ENCODE assay signal across 27 cellular contexts in genomic region chr18:29925566-29925965, GRCh38.
"Had no signal": no experiment of that assay in that cellular context is flagged by ENCODE, and none has a peak within 500 bp of the region (broad histone marks: within the 10 kb centered on the region; RNA-seq: fewer than 3 reads in every experiment).

No MANE protein-coding gene starts in this region.

- H3K27ac ChIP-seq: stomach, suprapubic skin, testis, thoracic aorta, thyroid gland, tibial artery, tibial nerve, transverse colon, upper lobe of left lung, upper lobe of right lung, uterus, vagina had no signal

- H3K27me3 ChIP-seq: stomach, suprapubic skin, testis, thyroid gland, tibial artery, tibial nerve, transverse colon, upper lobe of left lung, upper lobe of right lung, uterus, vagina had no signal

- DNase-seq: stimulated activated CD4-positive, alpha-beta T cell treated with anti-CD3 and anti-CD28 coated beads, Interleukin-2, amount 100 ng/mL, for 48 hours; stimulated activated CD4-positive, alpha-beta T cell treated with anti-CD3 and anti-CD28 coated beads, Interleukin-4, amount 100 ng/mL, for 1 hour; stimulated activated CD4-positive, alpha-beta T cell treated with anti-CD3 and anti-CD28 coated beads, Interleukin-4, amount 100 ng/mL, for 24 hours; stimulated activated CD4-positive, alpha-beta T cell treated with anti-CD3 and anti-CD28 coated beads, Interleukin-4, amount 100 ng/mL, for 4 hours; stimulated activated CD8-positive, alpha-beta memory T cell treated with anti-CD3 and anti-CD28 coated beads, Interleukin-4, amount 100 ng/mL, for 48 hours; stimulated activated naive B cell treated with anti-CD40 and anti-IgM and Interleukin-4, amounts not matched to agents 10 μg/mL and 1 μg/mL and 100 μg/mL, for 72 hours; stimulated activated naive CD4-positive, alpha-beta T cell; stimulated activated naive CD4-positive, alpha-beta T cell treated with Interleukin-2 at 50 U/mL for 16 hours; stimulated activated naive CD8-positive, alpha-beta T cell treated with anti-CD3 and anti-CD28 coated beads, Interleukin-15, amount 100 ng/mL, for 72 hours; stimulated activated naive CD8-positive, alpha-beta T cell treated with anti-CD3 and anti-CD28 coated beads, Interleukin-15, Interleukin-2, amounts not matched to agents 100 U/mL and 50 U/mL, for 24 hours; stomach; substantia nigra; testis; thyroid gland; tibial artery; transverse colon; trophoblast cell; upper lobe of left lung; upper lobe of right lung; uterus had no signal

- H3K4me3 ChIP-seq: stomach, suprapubic skin, testis, thoracic aorta, thyroid gland, tibial artery, tibial nerve, transverse colon, upper lobe of left lung, upper lobe of right lung, uterus, vagina had no signal

- H3K36me3 ChIP-seq: stomach, suprapubic skin, thoracic aorta, thyroid gland, tibial artery, tibial nerve, transverse colon, upper lobe of left lung, upper lobe of right lung, uterus, vagina had no signal

- ATAC-seq: stimulated activated effector memory CD8-positive, alpha-beta T cell treated with anti-CD3 and anti-CD28 coated beads, Interleukin-12 subunit alpha, Interleukin-12 subunit beta, amount 100 ng/mL, for 72 hours; stimulated activated memory B cell treated with anti-CD40 and anti-IgM and Interleukin-4, amounts not matched to agents 10 μg/mL and 1 μg/mL and 100 μg/mL, for 72 hours; stimulated activated naive B cell treated with anti-CD40 and anti-IgM and Interleukin-4, amounts not matched to agents 10 μg/mL and 1 μg/mL and 100 μg/mL, for 72 hours; stimulated activated naive CD8-positive, alpha-beta T cell treated with anti-CD3 and anti-CD28 coated beads, Interleukin-15, amount 100 ng/mL, for 72 hours; stimulated activated naive CD8-positive, alpha-beta T cell treated with anti-CD3 and anti-CD28 coated beads, Interleukin-15, Interleukin-2, amounts not matched to agents 100 U/mL and 50 U/mL, for 24 hours; upper lobe of right lung had no signal

- H3K4me1 ChIP-seq: stomach, suprapubic skin, testis, thyroid gland, tibial artery, tibial nerve, transverse colon, upper lobe of left lung, upper lobe of right lung, uterus, vagina had no signal

- H3K9me3 ChIP-seq: stomach, testis, thoracic aorta, thyroid gland, tibial artery, transverse colon, upper lobe of left lung, upper lobe of right lung, uterus, vagina had no signal

- FAIRE-seq: urothelium cell line had no signal
